ENCODE assay signal across 19 cellular contexts in genomic region chr17:79413591-79413990, GRCh38.
DNase-seq lines count a peak whose midpoint lies in the region; ATAC-seq, FAIRE-seq and TF ChIP-seq lines count a peak whose summit lies in the region.
"Had no signal": no experiment of that assay in that cellular context is flagged by ENCODE, and none has a peak within 500 bp of the region (broad histone marks: within the 10 kb centered on the region; RNA-seq: fewer than 3 reads in every experiment).

No MANE protein-coding gene starts in this region.

- intact Hi-C loops in left ventricle myocardium superior (cut with micrococcal nuclease) (no loop called here), left ventricle myocardium inferior (cut with micrococcal nuclease) (no loop called here), adrenal gland (cut with DNase I) (no loop called here)

- H3K9me3 ChIP-seq in left ventricle myocardium inferior (replicated peaks), result no peaks in the 10 kb centered on the region
- no peaks in the 10 kb centered on the region for H3K9me3 ChIP-seq in adrenal gland (replicated peaks in 1 of 3)
- H3K9me3 ChIP-seq: BE2C, left lung, SJSA1 had no signal

- ATAC-seq in left ventricle myocardium superior (peak; percentile 37), HG02588 (IDR thresholded peaks at IDR 0.05; ENCODE audit: unreplicated experiment) (no peak)
- ATAC-seq: activated T-helper 17 cell treated with anti-CD3 and anti-CD28 coated beads, Interleukin-2, amount 50 U/mL, for 72 hours; left lung had no signal

- peaks cover 100% of the 10 kb centered on the region for H3K27me3 ChIP-seq in left ventricle myocardium inferior (ENCODE audit: low read depth)
- peaks cover 22% of the 10 kb centered on the region for H3K27me3 ChIP-seq in adrenal gland

- no peak overlapping the region for H3K4me3 ChIP-seq in left ventricle myocardium inferior
- no peak overlapping the region for H3K4me3 ChIP-seq in adrenal gland
- H3K4me3 ChIP-seq: left lung, SJSA1 had no signal

- no peak overlapping the region for H3K27ac ChIP-seq in left ventricle myocardium inferior (replicated peaks)
- H3K27ac ChIP-seq in adrenal gland, result no peak overlapping the region
- H3K27ac ChIP-seq: left lung, SJSA1 had no signal

- H3K36me3 ChIP-seq in left ventricle myocardium inferior (no peaks in the 10 kb centered on the region), adrenal gland (replicated peaks in 1 of 2) (no peaks in the 10 kb centered on the region)
- H3K36me3 ChIP-seq: BE2C, left lung, SJSA1 had no signal

- DNase-seq in left ventricle myocardium superior (no peak), left ventricle myocardium inferior (no peak), NCI-H2107 treated with DMSO at 0.1 percent for 48 hours (lab: John Stamatoyannopoulos, UW; ENCODE audit: unreplicated experiment) (peak; percentile 45), RPMI8226 (peak; percentile 98), urothelium cell line (ENCODE audit: low spot score) (peak; percentile 38), adrenal gland (no peak), kidney tubule cell (ENCODE audit: low spot score) (no peak)
- DNase-seq: activated CD4-positive, alpha-beta T cell treated with anti-CD3 and anti-CD28 coated beads, Interleukin-2, amount 50 U/mL, for 1 hour; BE2C; effector CD8-positive, alpha-beta T cell; erythroblast; foreskin fibroblast; left lung; NK-92 treated with Interleukin-12 subunit alpha and Interleukin-12 subunit beta, amount 100 ng/mL, for 24 hours; posterior cingulate gyrus had no signal

- no peak for FAIRE-seq in urothelium cell line (lab: Jason Lieb, UNC)
- FAIRE-seq: G401.6 had no signal

- WGBS in adrenal gland, 4 donors, result 51 to 82% (median 69%) methylated on average over 6 to 11 of the region's 11 CpGs

- H3K4me1 ChIP-seq in left ventricle myocardium inferior, result no peaks in the 10 kb centered on the region
- no peaks in the 10 kb centered on the region for H3K4me1 ChIP-seq in adrenal gland (replicated peaks in 1 of 2)
- H3K4me1 ChIP-seq: BE2C, left lung, SJSA1 had no signal

- TF ChIP-seq POLR2A in adrenal gland (IDR thresholded peaks at IDR 0.05), result no peak

- TF ChIP-seq CTCF in left ventricle myocardium inferior (IDR thresholded peaks at IDR 0.05; ENCODE audit: borderline replicate concordance) (no peak), adrenal gland (IDR thresholded peaks at IDR 0.05) (no peak)

Comparison
In these comparisons a context has a peak if more than half of its experiments do, and no peak if none do; other contexts are left out.
1. DNase-seq: peak in NCI-H2107 treated with DMSO at 0.1 percent for 48 hours (single experiment), RPMI8226 (single experiment) and urothelium cell line (single experiment); none in left ventricle myocardium superior (single experiment), left ventricle myocardium inferior (single experiment), adrenal gland (0 of 7) and kidney tubule cell (single experiment).